In the genomic region with DNA sequence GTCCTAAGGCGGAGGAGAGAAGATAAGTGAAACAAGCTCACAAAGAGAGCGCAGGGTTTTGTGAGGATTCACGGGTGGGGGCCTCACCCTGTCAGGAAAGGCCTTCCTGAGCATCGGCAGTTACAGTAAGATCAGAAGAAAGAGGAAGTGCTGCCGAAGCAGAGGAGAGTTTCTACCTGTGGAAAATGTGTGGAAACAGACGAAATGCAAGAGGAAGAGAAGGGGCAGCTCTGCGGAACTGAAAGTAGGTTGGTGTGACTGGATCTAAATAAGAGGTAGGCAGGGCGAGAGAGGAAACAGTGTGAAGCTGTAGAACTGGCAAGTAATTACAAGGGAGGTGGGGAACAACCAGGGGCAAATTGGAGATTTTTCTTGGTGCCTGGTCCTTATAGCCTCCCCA, we compare ENCODE assay signal across 9 cellular contexts. TPM values are rescaled to one million over a fixed set of nuclear protein-coding genes. Genes with fewer than 3 reads are reported as not detected.
DNase-seq lines count a peak whose midpoint lies in the region; ATAC-seq and TF ChIP-seq lines count a peak whose summit lies in the region.
"Had no signal": no experiment of that assay in that cellular context is flagged by ENCODE, and none has a peak within 500 bp of the region (broad histone marks: within the 10 kb centered on the region; RNA-seq: fewer than 3 reads in every experiment).

No MANE protein-coding gene starts in this region.

- peaks cover 67% of the 10 kb centered on the region for H3K4me1 ChIP-seq in CD8-positive, alpha-beta T cell (ENCODE audit: insufficient read depth, low read length)
- H3K4me1 ChIP-seq in colonic mucosa, result no peaks in the 10 kb centered on the region
- peaks cover 5% of the 10 kb centered on the region for H3K4me1 ChIP-seq in left ventricle myocardium inferior

- intact Hi-C loops in CD8-positive, alpha-beta T cell (cut with DNase I, micrococcal nuclease), result loop anchor here in 1 of 2 experiments (5.0 kb wide), 2 partner anchors 50 to 175 kb away; a partner anchor contains a TSS
- intact Hi-C loops in colonic mucosa (cut with DNase I) (no loop called here), left ventricle myocardium inferior (cut with micrococcal nuclease) (no loop called here)

- no peak for ATAC-seq in CD8-positive, alpha-beta T cell
- ATAC-seq in GM19468 (IDR thresholded peaks at IDR 0.05; ENCODE audit: extremely low read depth, unreplicated experiment) (peak; percentile 22), HG03571 (IDR thresholded peaks at IDR 0.05; ENCODE audit: unreplicated experiment) (peak; percentile 51)

- CTCF ChIA-PET in CD8-positive, alpha-beta T cell (lab: Charles Lee), result interaction anchor here (0.7 to 3.8 kb wide), 5 partner anchors 9 to 64 kb away, joined by 3 to 20 read pairs (median 3); no protein-coding TSS in a partner anchor

- DNase-seq in CD8-positive, alpha-beta T cell, result peak in 2 of 7 experiments; percentile 34 to 40
- DNase-seq in colonic mucosa (no peak), left ventricle myocardium inferior (no peak), cerebellum (ENCODE audit: low spot score) (no peak), GDM1 (lab: John Stamatoyannopoulos, UW) (no peak), COLO829 (ENCODE audit: low spot score) (no peak)

- peak overlapping the region; percentile 87 for H3K4me3 Mint-ChIP-seq in CD8-positive, alpha-beta T cell

- H3K4me3 ChIP-seq in CD8-positive, alpha-beta T cell (ENCODE audit: low read depth, low read length), result peak overlapping the region; percentile 33
- H3K4me3 ChIP-seq in colonic mucosa (no peak overlapping the region), left ventricle myocardium inferior (no peak overlapping the region)

- H3K27ac Mint-ChIP-seq in CD8-positive, alpha-beta T cell, result peak overlapping the region; percentile 94

- H3K9ac ChIP-seq in colonic mucosa (ENCODE audit: low read depth in 2 of 2, low read length in 2 of 2), result no peak overlapping the region

- no peaks in the 10 kb centered on the region for H3K27me3 Mint-ChIP-seq in CD8-positive, alpha-beta T cell (ENCODE audit: low read depth)

- no peaks in the 10 kb centered on the region for H3K27me3 ChIP-seq in CD8-positive, alpha-beta T cell (ENCODE audit: insufficient read depth, low read length)
- H3K27me3 ChIP-seq in colonic mucosa, result no peaks in the 10 kb centered on the region
- no peaks in the 10 kb centered on the region for H3K27me3 ChIP-seq in left ventricle myocardium inferior (ENCODE audit: low read depth)

- TF ChIP-seq CTCF in CD8-positive, alpha-beta T cell (IDR thresholded peaks at IDR 0.05), result no peak
- TF ChIP-seq CTCF in colonic mucosa (IDR thresholded peaks at IDR 0.05) (no peak), left ventricle myocardium inferior (IDR thresholded peaks at IDR 0.05; ENCODE audit: borderline replicate concordance) (no peak)

- H3K4me1 Mint-ChIP-seq in CD8-positive, alpha-beta T cell (ENCODE audit: low read depth), result peaks cover 89% of the 10 kb centered on the region

- H3K9me3 ChIP-seq in CD8-positive, alpha-beta T cell (ENCODE audit: low read length), result no peaks in the 10 kb centered on the region
- no peaks in the 10 kb centered on the region for H3K9me3 ChIP-seq in colonic mucosa
- no peaks in the 10 kb centered on the region for H3K9me3 ChIP-seq in left ventricle myocardium inferior (replicated peaks)

- POLR2A ChIA-PET in CD8-positive, alpha-beta T cell (lab: Charles Lee), result interaction anchor here (1.0 to 6.7 kb wide), 7 partner anchors 8 to 113 kb away, joined by 3 to 90 read pairs (median 5); no protein-coding TSS in a partner anchor

- H3K9me3 Mint-ChIP-seq in CD8-positive, alpha-beta T cell, result peaks cover 5% of the 10 kb centered on the region

- H3K36me3 ChIP-seq in CD8-positive, alpha-beta T cell (ENCODE audit: insufficient read depth, low read length), result no peaks in the 10 kb centered on the region
- H3K36me3 ChIP-seq in colonic mucosa (no peaks in the 10 kb centered on the region), left ventricle myocardium inferior (no peaks in the 10 kb centered on the region)

- peaks cover 7% of the 10 kb centered on the region for H3K36me3 Mint-ChIP-seq in CD8-positive, alpha-beta T cell

- H3K27ac ChIP-seq in CD8-positive, alpha-beta T cell (ENCODE audit: low read depth, low read length), result peak overlapping the region; percentile 24
- H3K27ac ChIP-seq in colonic mucosa (peak overlapping the region; percentile 2), left ventricle myocardium inferior (replicated peaks) (no peak overlapping the region)

RNA-seq across cellular contexts. Expression of a gene that starts 2.7 kb away (rescaled TPM):
- 1 to 10 TPM; 3.6 to 5.1 TPM for total RNA-seq in CD8-positive, alpha-beta T cell
- total RNA-seq in colonic mucosa (under 1 TPM; 0.37 to 0.66 TPM), left ventricle myocardium inferior (0.41 TPM), cerebellum (5.8 TPM)
- total RNA-seq: SK-MEL-5 had no signal
